1 cellular context compared by ENCODE assay signal in genomic region chr5:122845253-122846050, GRCh38.
A peak's percentile ranks its signal among the peaks of the same experiment; 100 is the strongest.
TF ChIP-seq lines count a peak whose summit lies in the region.

A gene with protein sequence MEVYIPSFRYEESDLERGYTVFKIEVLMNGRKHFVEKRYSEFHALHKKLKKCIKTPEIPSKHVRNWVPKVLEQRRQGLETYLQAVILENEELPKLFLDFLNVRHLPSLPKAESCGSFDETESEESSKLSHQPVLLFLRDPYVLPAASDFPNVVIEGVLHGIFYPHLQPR (plus strand): TSS chr5:122845613. CDS start chr5:122845634, 21 bp downstream.

TF ChIP-seq in HepG2, 621 proteins besides CTCF, POLR2A, EP300 and RAD21 (continued from another document and continues in another):
- TF ChIP-seq, protein P1, sequence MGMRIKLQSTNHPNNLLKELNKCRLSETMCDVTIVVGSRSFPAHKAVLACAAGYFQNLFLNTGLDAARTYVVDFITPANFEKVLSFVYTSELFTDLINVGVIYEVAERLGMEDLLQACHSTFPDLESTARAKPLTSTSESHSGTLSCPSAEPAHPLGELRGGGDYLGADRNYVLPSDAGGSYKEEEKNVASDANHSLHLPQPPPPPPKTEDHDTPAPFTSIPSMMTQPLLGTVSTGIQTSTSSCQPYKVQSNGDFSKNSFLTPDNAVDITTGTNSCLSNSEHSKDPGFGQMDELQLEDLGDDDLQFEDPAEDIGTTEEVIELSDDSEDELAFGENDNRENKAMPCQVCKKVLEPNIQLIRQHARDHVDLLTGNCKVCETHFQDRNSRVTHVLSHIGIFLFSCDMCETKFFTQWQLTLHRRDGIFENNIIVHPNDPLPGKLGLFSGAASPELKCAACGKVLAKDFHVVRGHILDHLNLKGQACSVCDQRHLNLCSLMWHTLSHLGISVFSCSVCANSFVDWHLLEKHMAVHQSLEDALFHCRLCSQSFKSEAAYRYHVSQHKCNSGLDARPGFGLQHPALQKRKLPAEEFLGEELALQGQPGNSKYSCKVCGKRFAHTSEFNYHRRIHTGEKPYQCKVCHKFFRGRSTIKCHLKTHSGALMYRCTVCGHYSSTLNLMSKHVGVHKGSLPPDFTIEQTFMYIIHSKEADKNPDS (CRISPR knock-in tag; IDR thresholded peaks at IDR 0.05), result no peak
- TF ChIP-seq ZFP90 (CRISPR knock-in tag; IDR thresholded peaks at IDR 0.05; ENCODE audit: borderline replicate concordance) (0 out of 2 replicates have a peak, but pooled peaks have one; percentile 38), TRAFD1 (CRISPR knock-in tag; IDR thresholded peaks at IDR 0.05; ENCODE audit: borderline replicate concordance) (no peak), ZNF598 (CRISPR knock-in tag; IDR thresholded peaks at IDR 0.05; ENCODE audit: borderline replicate concordance) (no peak), ETV5 (CRISPR knock-in tag; IDR thresholded peaks at IDR 0.05; ENCODE audit: borderline replicate concordance) (peak; percentile 90), ZC3H4 (CRISPR knock-in tag; IDR thresholded peaks at IDR 0.05; ENCODE audit: borderline replicate concordance) (no peak), ZNF30 (CRISPR knock-in tag; IDR thresholded peaks at IDR 0.05) (no peak), ZBTB3 (CRISPR knock-in tag; IDR thresholded peaks at IDR 0.05; ENCODE audit: borderline replicate concordance, low read depth) (no peak), GTF2F1 (IDR thresholded peaks at IDR 0.05; ENCODE audit: low read length) (no peak), ZNF326 (CRISPR knock-in tag; IDR thresholded peaks at IDR 0.05; ENCODE audit: borderline replicate concordance) (no peak), ZNF10 (CRISPR knock-in tag; IDR thresholded peaks at IDR 0.05; ENCODE audit: borderline replicate concordance, low read depth) (no peak), DZIP1 (CRISPR knock-in tag; IDR thresholded peaks at IDR 0.05) (peak; percentile 79; the same call in 1 of the 2 replicates), RCOR2 (CRISPR knock-in tag; IDR thresholded peaks at IDR 0.05) (no peak), ZNF782 (CRISPR knock-in tag; IDR thresholded peaks at IDR 0.05; ENCODE audit: borderline replicate concordance) (0 out of 2 replicates have a peak, but pooled peaks have one; percentile 17), EED (CRISPR knock-in tag; IDR thresholded peaks at IDR 0.05) (no peak), ZNF740 (CRISPR knock-in tag; IDR thresholded peaks at IDR 0.05) (no peak), ZNF713 (CRISPR knock-in tag; IDR thresholded peaks at IDR 0.05) (0 out of 2 replicates have a peak, but pooled peaks have one; percentile 56), ZNF143 (CRISPR knock-in tag; IDR thresholded peaks at IDR 0.05) (no peak), ZNF589 (CRISPR knock-in tag; conservative IDR thresholded peaks at IDR 0.05) (no peak), MEF2D (CRISPR knock-in tag; IDR thresholded peaks at IDR 0.05) (no peak), ZNF615 (CRISPR knock-in tag; IDR thresholded peaks at IDR 0.05; ENCODE audit: borderline replicate concordance) (no peak), KLF13 (CRISPR knock-in tag; IDR thresholded peaks at IDR 0.05) (no peak), NBN (conservative IDR thresholded peaks at IDR 0.05) (no peak), HMG20B (CRISPR knock-in tag; conservative IDR thresholded peaks at IDR 0.05) (no peak), TRIM24 (CRISPR knock-in tag; IDR thresholded peaks at IDR 0.05) (no peak), ZNF749 (CRISPR knock-in tag; IDR thresholded peaks at IDR 0.05; ENCODE audit: borderline replicate concordance) (no peak), FOSL2 (CRISPR knock-in tag; IDR thresholded peaks at IDR 0.05) (no peak), CBX1 (IDR thresholded peaks at IDR 0.05; ENCODE audit: low read depth) (no peak), ZNF687 (CRISPR knock-in tag; IDR thresholded peaks at IDR 0.05) (peak; percentile 89), ISL2 (CRISPR knock-in tag; IDR thresholded peaks at IDR 0.05) (peak; percentile 19), ZNF879 (CRISPR knock-in tag; IDR thresholded peaks at IDR 0.05) (0 out of 2 replicates have a peak, but pooled peaks have one; percentile 43), GATAD2A (CRISPR knock-in tag; IDR thresholded peaks at IDR 0.05) (peak; percentile 45; the same call in 1 of the 2 replicates), GFI1 (CRISPR knock-in tag; IDR thresholded peaks at IDR 0.05; ENCODE audit: borderline replicate concordance) (no peak), ZNF512 (CRISPR knock-in tag; IDR thresholded peaks at IDR 0.05) (no peak), SRY (CRISPR knock-in tag; IDR thresholded peaks at IDR 0.05) (peak; percentile 37; the same call in 1 of the 2 replicates), IKZF4 (CRISPR knock-in tag; IDR thresholded peaks at IDR 0.05; ENCODE audit: borderline replicate concordance, low read depth, not compliant biosample characterization) (no peak), THAP11 (CRISPR knock-in tag; IDR thresholded peaks at IDR 0.05) (peak; percentile 50)
- TF ChIP-seq, protein P2, sequence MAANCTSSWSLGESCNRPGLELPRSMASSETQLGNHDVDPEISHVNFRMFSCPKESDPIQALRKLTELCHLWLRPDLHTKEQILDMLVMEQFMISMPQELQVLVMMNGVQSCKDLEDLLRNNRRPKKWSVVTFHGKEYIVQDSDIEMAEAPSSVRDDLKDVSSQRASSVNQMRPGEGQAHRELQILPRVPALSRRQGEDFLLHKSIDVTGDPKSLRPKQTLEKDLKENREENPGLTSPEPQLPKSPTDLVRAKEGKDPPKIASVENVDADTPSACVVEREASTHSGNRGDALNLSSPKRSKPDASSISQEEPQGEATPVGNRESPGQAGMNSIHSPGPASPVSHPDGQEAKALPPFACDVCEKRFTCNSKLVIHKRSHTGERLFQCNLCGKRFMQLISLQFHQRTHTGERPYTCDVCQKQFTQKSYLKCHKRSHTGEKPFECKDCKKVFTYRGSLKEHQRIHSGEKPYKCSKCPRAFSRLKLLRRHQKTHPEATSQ (CRISPR knock-in tag; IDR thresholded peaks at IDR 0.05; ENCODE audit: borderline replicate concordance), result no peak
- TF ChIP-seq, protein P3, sequence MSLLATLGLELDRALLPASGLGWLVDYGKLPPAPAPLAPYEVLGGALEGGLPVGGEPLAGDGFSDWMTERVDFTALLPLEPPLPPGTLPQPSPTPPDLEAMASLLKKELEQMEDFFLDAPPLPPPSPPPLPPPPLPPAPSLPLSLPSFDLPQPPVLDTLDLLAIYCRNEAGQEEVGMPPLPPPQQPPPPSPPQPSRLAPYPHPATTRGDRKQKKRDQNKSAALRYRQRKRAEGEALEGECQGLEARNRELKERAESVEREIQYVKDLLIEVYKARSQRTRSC (CRISPR knock-in tag; IDR thresholded peaks at IDR 0.05; ENCODE audit: low read depth), result no peak
- TF ChIP-seq, protein P4, sequence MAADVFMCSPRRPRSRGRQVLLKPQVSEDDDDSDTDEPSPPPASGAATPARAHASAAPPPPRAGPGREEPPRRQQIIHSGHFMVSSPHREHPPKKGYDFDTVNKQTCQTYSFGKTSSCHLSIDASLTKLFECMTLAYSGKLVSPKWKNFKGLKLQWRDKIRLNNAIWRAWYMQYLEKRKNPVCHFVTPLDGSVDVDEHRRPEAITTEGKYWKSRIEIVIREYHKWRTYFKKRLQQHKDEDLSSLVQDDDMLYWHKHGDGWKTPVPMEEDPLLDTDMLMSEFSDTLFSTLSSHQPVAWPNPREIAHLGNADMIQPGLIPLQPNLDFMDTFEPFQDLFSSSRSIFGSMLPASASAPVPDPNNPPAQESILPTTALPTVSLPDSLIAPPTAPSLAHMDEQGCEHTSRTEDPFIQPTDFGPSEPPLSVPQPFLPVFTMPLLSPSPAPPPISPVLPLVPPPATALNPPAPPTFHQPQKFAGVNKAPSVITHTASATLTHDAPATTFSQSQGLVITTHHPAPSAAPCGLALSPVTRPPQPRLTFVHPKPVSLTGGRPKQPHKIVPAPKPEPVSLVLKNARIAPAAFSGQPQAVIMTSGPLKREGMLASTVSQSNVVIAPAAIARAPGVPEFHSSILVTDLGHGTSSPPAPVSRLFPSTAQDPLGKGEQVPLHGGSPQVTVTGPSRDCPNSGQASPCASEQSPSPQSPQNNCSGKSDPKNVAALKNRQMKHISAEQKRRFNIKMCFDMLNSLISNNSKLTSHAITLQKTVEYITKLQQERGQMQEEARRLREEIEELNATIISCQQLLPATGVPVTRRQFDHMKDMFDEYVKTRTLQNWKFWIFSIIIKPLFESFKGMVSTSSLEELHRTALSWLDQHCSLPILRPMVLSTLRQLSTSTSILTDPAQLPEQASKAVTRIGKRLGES (CRISPR knock-in tag; IDR thresholded peaks at IDR 0.05; ENCODE audit: borderline replicate concordance), result no peak
- TF ChIP-seq, protein P5, sequence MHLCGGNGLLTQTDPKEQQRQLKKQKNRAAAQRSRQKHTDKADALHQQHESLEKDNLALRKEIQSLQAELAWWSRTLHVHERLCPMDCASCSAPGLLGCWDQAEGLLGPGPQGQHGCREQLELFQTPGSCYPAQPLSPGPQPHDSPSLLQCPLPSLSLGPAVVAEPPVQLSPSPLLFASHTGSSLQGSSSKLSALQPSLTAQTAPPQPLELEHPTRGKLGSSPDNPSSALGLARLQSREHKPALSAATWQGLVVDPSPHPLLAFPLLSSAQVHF (CRISPR knock-in tag; IDR thresholded peaks at IDR 0.05), result no peak
- TF ChIP-seq, protein P6, sequence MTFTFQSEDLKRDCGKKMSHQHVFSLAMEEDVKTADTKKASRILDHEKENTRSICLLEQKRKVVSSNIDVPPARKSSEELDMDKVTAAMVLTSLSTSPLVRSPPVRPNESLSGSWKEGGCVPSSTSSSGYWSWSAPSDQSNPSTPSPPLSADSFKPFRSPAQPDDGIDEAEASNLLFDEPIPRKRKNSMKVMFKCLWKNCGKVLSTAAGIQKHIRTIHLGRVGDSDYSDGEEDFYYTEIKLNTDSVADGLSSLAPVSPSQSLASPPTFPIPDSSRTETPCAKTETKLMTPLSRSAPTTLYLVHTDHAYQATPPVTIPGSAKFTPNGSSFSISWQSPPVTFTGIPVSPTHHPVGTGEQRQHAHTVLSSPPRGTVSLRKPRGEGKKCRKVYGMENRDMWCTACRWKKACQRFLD (CRISPR knock-in tag; IDR thresholded peaks at IDR 0.05; ENCODE audit: borderline replicate concordance), result no peak
